ENCODE assay signal across 22 cellular contexts in the genomic region with DNA sequence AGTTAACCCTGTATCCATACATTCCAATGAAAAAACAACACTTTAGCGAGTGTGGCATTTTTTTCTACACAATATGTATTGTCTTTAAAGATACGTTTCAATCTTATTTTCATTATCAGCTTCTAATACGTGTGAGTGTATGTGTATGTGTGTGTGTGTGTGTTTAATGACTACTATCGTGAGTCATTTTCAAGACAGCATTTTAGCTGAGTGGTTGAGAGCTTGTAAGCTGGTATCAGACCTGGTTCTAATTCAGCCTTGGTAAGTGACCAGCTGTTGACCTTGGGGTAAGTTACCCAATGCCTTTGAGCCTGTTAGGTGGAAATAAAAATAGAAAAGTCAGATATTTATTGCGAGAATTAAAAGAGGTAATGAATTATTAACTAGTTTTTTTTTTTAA.
"Had no signal": no experiment of that assay in that cellular context is flagged by ENCODE, and none has a peak within 500 bp of the region (broad histone marks: within the 10 kb centered on the region; RNA-seq: fewer than 3 reads in every experiment).

No MANE protein-coding gene starts in this region.

- H3K27me3 ChIP-seq: esophagus squamous epithelium, left lung had no signal

- H3K4me3 Mint-ChIP-seq: activated CD4-positive, alpha-beta T cell treated with anti-CD3 and anti-CD28 coated beads, Interleukin-2, amount 10 ng/mL, durations not matched to agents 24 days and 14 days; activated naive CD4-positive, alpha-beta T cell treated with anti-CD3 and anti-CD28 coated beads, Interleukin-2, amount 10 ng/mL, durations not matched to agents 7 days and 5 days; activated T-helper 17 cell treated with anti-CD3 and anti-CD28 coated beads, Interleukin-2, amount 50 U/mL, for 72 hours; brain; endodermal cell; natural killer cell treated with Interleukin-12 subunit alpha and Interleukin-12 subunit beta and Interleukin-15 and Interleukin-18, amount 100 ng/mL, for 72 hours; WTC11 had no signal

- H3K9me3 Mint-ChIP-seq: activated CD4-positive, alpha-beta T cell treated with anti-CD3 and anti-CD28 coated beads, Interleukin-2, amount 10 ng/mL, durations not matched to agents 24 days and 14 days; activated naive CD4-positive, alpha-beta T cell treated with anti-CD3 and anti-CD28 coated beads, Interleukin-2, amount 10 ng/mL, durations not matched to agents 7 days and 5 days; brain; endodermal cell; WTC11 had no signal

- H3K36me3 ChIP-seq: esophagus squamous epithelium, gastroesophageal sphincter, left lung had no signal

- H3K4me3 ChIP-seq: esophagus squamous epithelium, gastroesophageal sphincter, left lung, psoas muscle had no signal

- H3K27ac Mint-ChIP-seq: activated CD4-positive, alpha-beta T cell treated with anti-CD3 and anti-CD28 coated beads, Interleukin-2, amount 10 ng/mL, durations not matched to agents 24 days and 14 days; activated naive CD4-positive, alpha-beta T cell treated with anti-CD3 and anti-CD28 coated beads, Interleukin-2, amount 10 ng/mL, durations not matched to agents 7 days and 5 days; activated T-helper 17 cell treated with anti-CD3 and anti-CD28 coated beads, Interleukin-2, amount 50 U/mL, for 72 hours; brain; endodermal cell; natural killer cell treated with Interleukin-12 subunit alpha and Interleukin-12 subunit beta and Interleukin-15 and Interleukin-18, amount 100 ng/mL, for 72 hours; WTC11 had no signal

- H3K9me3 ChIP-seq: esophagus squamous epithelium, gastroesophageal sphincter, left lung, psoas muscle had no signal

- H3K27me3 Mint-ChIP-seq: activated CD4-positive, alpha-beta T cell treated with anti-CD3 and anti-CD28 coated beads, Interleukin-2, amount 10 ng/mL, durations not matched to agents 24 days and 14 days; activated naive CD4-positive, alpha-beta T cell treated with anti-CD3 and anti-CD28 coated beads, Interleukin-2, amount 10 ng/mL, durations not matched to agents 7 days and 5 days; activated T-helper 17 cell treated with anti-CD3 and anti-CD28 coated beads, Interleukin-2, amount 50 U/mL, for 72 hours; brain; natural killer cell treated with Interleukin-12 subunit alpha and Interleukin-12 subunit beta and Interleukin-15 and Interleukin-18, amount 100 ng/mL, for 72 hours had no signal

- H3K4me1 ChIP-seq: esophagus squamous epithelium, gastroesophageal sphincter, left lung, psoas muscle had no signal

- H3K36me3 Mint-ChIP-seq: activated naive CD4-positive, alpha-beta T cell treated with anti-CD3 and anti-CD28 coated beads, Interleukin-2, amount 10 ng/mL, durations not matched to agents 7 days and 5 days; brain; natural killer cell treated with Interleukin-12 subunit alpha and Interleukin-12 subunit beta and Interleukin-15 and Interleukin-18, amount 100 ng/mL, for 72 hours; WTC11 had no signal

- ATAC-seq: activated T-helper 17 cell treated with anti-CD3 and anti-CD28 coated beads, Interleukin-2, amount 50 U/mL, for 72 hours; gastroesophageal sphincter; left lung; natural killer cell treated with Interleukin-12 subunit alpha and Interleukin-12 subunit beta and Interleukin-15 and Interleukin-18, amount 100 ng/mL, for 72 hours; psoas muscle; sciatic nerve; WTC11 had no signal

- H3K4me1 Mint-ChIP-seq: activated CD4-positive, alpha-beta T cell treated with anti-CD3 and anti-CD28 coated beads, Interleukin-2, amount 10 ng/mL, durations not matched to agents 24 days and 14 days; activated naive CD4-positive, alpha-beta T cell treated with anti-CD3 and anti-CD28 coated beads, Interleukin-2, amount 10 ng/mL, durations not matched to agents 7 days and 5 days; activated T-helper 17 cell treated with anti-CD3 and anti-CD28 coated beads, Interleukin-2, amount 50 U/mL, for 72 hours had no signal

- H3K27ac ChIP-seq: esophagus squamous epithelium, gastroesophageal sphincter, left lung, psoas muscle had no signal

- DNase-seq: activated CD4-positive, alpha-beta T cell treated with anti-CD3 and anti-CD28 coated beads, Interleukin-2, amount 10 ng/mL, durations not matched to agents 24 days and 14 days; activated CD8-positive, alpha-beta memory T cell treated with anti-CD3 and anti-CD28 coated beads for 24 hours; activated naive CD4-positive, alpha-beta T cell treated with anti-CD3 and anti-CD28 coated beads, Interleukin-2, amount 10 ng/mL, durations not matched to agents 7 days and 5 days; activated T-cell treated with anti-CD3 and anti-CD28 coated beads for 4 hours; amniotic stem cell; endodermal cell; esophagus squamous epithelium; islet precursor cell; left lung; mesenchymal stem cell; nucleus accumbens; psoas muscle; stimulated activated CD4-positive, alpha-beta T cell treated with anti-CD3 and anti-CD28 coated beads, Interleukin-12 subunit alpha, Interleukin-12 subunit beta, amount 100 ng/mL, for 4 hours; stimulated activated naive CD4-positive, alpha-beta T cell treated with Interleukin-2 at 50 U/mL for 16 hours; T-helper 1 cell; trophoblast cell had no signal
